30 cellular contexts compared by ENCODE assay signal in genomic region chrX:132267392-132267791, GRCh38.
"Had no signal": no experiment of that assay in that cellular context is flagged by ENCODE, and none has a peak within 500 bp of the region (broad histone marks: within the 10 kb centered on the region; RNA-seq: fewer than 3 reads in every experiment).

No MANE protein-coding gene starts in this region.

- H3K9me3 Mint-ChIP-seq: activated CD4-positive, alpha-beta memory T cell treated with anti-CD3 and anti-CD28 coated beads for 36 hours; activated naive CD4-positive, alpha-beta T cell treated with anti-CD3 and anti-CD28 coated beads for 36 hours; activated T-helper 17 cell treated with anti-CD3 and anti-CD28 coated beads, Interleukin-2, amount 50 U/mL, for 72 hours; IgD-negative memory B cell had no signal

- H3K27me3 Mint-ChIP-seq: activated CD4-positive, alpha-beta memory T cell treated with anti-CD3 and anti-CD28 coated beads for 36 hours; activated CD4-positive, alpha-beta T cell treated with anti-CD3 and anti-CD28 coated beads, Interleukin-2, amount 10 ng/mL, durations not matched to agents 7 days and 5 days; activated naive CD8-positive, alpha-beta T cell; activated T-helper 17 cell treated with anti-CD3 and anti-CD28 coated beads, Interleukin-2, amount 50 U/mL, for 72 hours; IgD-negative memory B cell had no signal

- H3K4me3 ChIP-seq: adrenal gland, breast epithelium, colonic mucosa, Peyer's patch, SJCRH30 had no signal

- DNase-seq: activated CD4-positive, alpha-beta T cell treated with anti-CD3 and anti-CD28 coated beads, Interleukin-2, amount 10 ng/mL, durations not matched to agents 7 days and 5 days; activated CD4-positive, CD25-positive, alpha-beta regulatory T cell; activated CD8-positive, alpha-beta memory T cell treated with anti-CD3 and anti-CD28 coated beads, Interleukin-2, amount 50 U/mL, for 4 hours; activated gamma-delta T cell; activated T-cell treated with anti-CD3 and anti-CD28 coated beads, Interleukin-2, amount 50 U/mL, for 1 hour; anterior cingulate cortex; caudate nucleus; colonic mucosa; KG1; NCI-H1092 treated with DMSO at 0.1 percent for 48 hours; NCI-H1694 treated with DMSO at 0.1 percent for 48 hours; NCI-H2029 treated with DMSO at 0.1 percent for 48 hours; NCI-H345; NCI-H510A treated with DMSO at 0.1 percent for 48 hours; NCI-H774; NK-92 treated with Interleukin-12 subunit alpha and Interleukin-12 subunit beta, amount 100 ng/mL, for 24 hours; Peyer's patch; Right ventricle myocardium superior; SK-N-SH; T-helper 1 cell had no signal

- H3K27ac Mint-ChIP-seq: activated CD4-positive, alpha-beta memory T cell treated with anti-CD3 and anti-CD28 coated beads for 36 hours; activated CD4-positive, alpha-beta T cell treated with anti-CD3 and anti-CD28 coated beads, Interleukin-2, amount 10 ng/mL, durations not matched to agents 7 days and 5 days; activated naive CD4-positive, alpha-beta T cell treated with anti-CD3 and anti-CD28 coated beads for 36 hours; activated naive CD8-positive, alpha-beta T cell; IgD-negative memory B cell had no signal

- H3K4me3 Mint-ChIP-seq: activated CD4-positive, alpha-beta memory T cell treated with anti-CD3 and anti-CD28 coated beads for 36 hours; activated CD4-positive, alpha-beta T cell treated with anti-CD3 and anti-CD28 coated beads, Interleukin-2, amount 10 ng/mL, durations not matched to agents 7 days and 5 days; activated naive CD4-positive, alpha-beta T cell treated with anti-CD3 and anti-CD28 coated beads for 36 hours; activated naive CD8-positive, alpha-beta T cell; activated T-helper 17 cell treated with anti-CD3 and anti-CD28 coated beads, Interleukin-2, amount 50 U/mL, for 72 hours; IgD-negative memory B cell had no signal

- H3K27ac ChIP-seq: adrenal gland, breast epithelium, colonic mucosa, Peyer's patch, RWPE1, SJCRH30, VCaP had no signal

- H3K4me1 Mint-ChIP-seq: activated T-helper 17 cell treated with anti-CD3 and anti-CD28 coated beads, Interleukin-2, amount 50 U/mL, for 72 hours; IgD-negative memory B cell had no signal

- H3K9me3 ChIP-seq: adrenal gland, breast epithelium, colonic mucosa, Peyer's patch, SJCRH30, SK-N-SH had no signal

- H3K36me3 Mint-ChIP-seq: activated CD4-positive, alpha-beta memory T cell treated with anti-CD3 and anti-CD28 coated beads for 36 hours had no signal

- H3K27me3 ChIP-seq: colonic mucosa, Peyer's patch, SJCRH30 had no signal

- H3K4me1 ChIP-seq: adrenal gland, breast epithelium, colonic mucosa, Peyer's patch had no signal

- H3K36me3 ChIP-seq: adrenal gland, breast epithelium, colonic mucosa, Peyer's patch, SJCRH30 had no signal
